8 cellular contexts compared by ENCODE assay signal in genomic region chr9:76691761-76692313, GRCh38.
DNase-seq lines count a peak whose midpoint lies in the region; ATAC-seq and TF ChIP-seq lines count a peak whose summit lies in the region.

No MANE protein-coding gene starts in this region.

- H3K36me3 ChIP-seq in endocrine pancreas (ENCODE audit: control insufficient read depth, insufficient read depth, low read length) (no peaks in the 10 kb centered on the region), parathyroid adenoma (ENCODE audit: control insufficient read depth, insufficient read depth, low read length) (no peaks in the 10 kb centered on the region)

- H3K4me1 ChIP-seq in endocrine pancreas (ENCODE audit: control insufficient read depth, insufficient read depth, low read length) (peaks cover 17% of the 10 kb centered on the region), parathyroid adenoma (no peaks in the 10 kb centered on the region)

- H2AFZ ChIP-seq in parathyroid adenoma: peak overlapping the region; percentile 60

- H3K4me3 ChIP-seq in endocrine pancreas (ENCODE audit: control insufficient read depth, insufficient read depth, low read length) (peak overlapping the region; percentile 66), parathyroid adenoma (ENCODE audit: low read depth, low read length) (peak overlapping the region; percentile 3)

- H3K27me3 ChIP-seq in endocrine pancreas (ENCODE audit: control insufficient read depth, insufficient read depth, low read length) (no peaks in the 10 kb centered on the region), parathyroid adenoma (ENCODE audit: control insufficient read depth, insufficient read depth, low read length) (no peaks in the 10 kb centered on the region)

- ATAC-seq in HG02973 (IDR thresholded peaks at IDR 0.05; ENCODE audit: unreplicated experiment) (peak; percentile 48), HG02763 (IDR thresholded peaks at IDR 0.05; ENCODE audit: unreplicated experiment) (no peak), HG02623 (IDR thresholded peaks at IDR 0.05; ENCODE audit: unreplicated experiment) (no peak), HG02759 (IDR thresholded peaks at IDR 0.05; ENCODE audit: unreplicated experiment) (no peak)

- peak; percentile 61 for DNase-seq in NCI-H82 treated with DMSO at 0.1 percent for 48 hours (lab: John Stamatoyannopoulos, UW; ENCODE audit: unreplicated experiment)
- DNase-seq in HCEC 1CT: no peak

- H3K9me3 ChIP-seq in endocrine pancreas (ENCODE audit: control insufficient read depth, low read length) (no peaks in the 10 kb centered on the region), parathyroid adenoma (ENCODE audit: control insufficient read depth, low read length) (no peaks in the 10 kb centered on the region)

- no peaks in the 10 kb centered on the region for H3K79me2 ChIP-seq in parathyroid adenoma

- peak overlapping the region; percentile 8 for H3K4me2 ChIP-seq in parathyroid adenoma (ENCODE audit: low read length)

- no peak overlapping the region for H3K27ac ChIP-seq in parathyroid adenoma

- H3K9ac ChIP-seq in endocrine pancreas (ENCODE audit: control insufficient read depth, insufficient read depth, low read length) (peak overlapping the region; percentile 71), parathyroid adenoma (no peak overlapping the region)

- TF ChIP-seq CTCF in parathyroid adenoma (IDR thresholded peaks at IDR 0.05): no peak
